Comparison of ENCODE assay signal across 1 cellular context in genomic region chr1:1306661-1307260, GRCh38.
TF ChIP-seq lines count a peak whose summit lies in the region.

No MANE protein-coding gene starts in this region.

TF ChIP-seq in HepG2, 621 proteins besides CTCF, POLR2A, EP300 and RAD21 (continued from another document and continues in another):
- TF ChIP-seq TFDP1 (CRISPR knock-in tag; IDR thresholded peaks at IDR 0.05; ENCODE audit: borderline replicate concordance) (no peak; the same call in 1 of the 2 replicates), SNRNP70 (IDR thresholded peaks at IDR 0.05; ENCODE audit: low read depth, low read length) (no peak), ATF2 (CRISPR knock-in tag; IDR thresholded peaks at IDR 0.05) (no peak; the same call in 1 of the 2 replicates), KLF6 (CRISPR knock-in tag; IDR thresholded peaks at IDR 0.05) (no peak), ZNF7 (CRISPR knock-in tag; IDR thresholded peaks at IDR 0.05) (no peak), TIGD3 (CRISPR knock-in tag; IDR thresholded peaks at IDR 0.05; ENCODE audit: borderline replicate concordance) (no peak), ZBTB7A (CRISPR knock-in tag; IDR thresholded peaks at IDR 0.05) (0 out of 2 replicates have a peak, but pooled peaks have one; percentile 50), FLYWCH1 (CRISPR knock-in tag; IDR thresholded peaks at IDR 0.05) (no peak), ZNF782 (CRISPR knock-in tag; IDR thresholded peaks at IDR 0.05; ENCODE audit: borderline replicate concordance) (no peak), FOXJ3 (CRISPR knock-in tag; IDR thresholded peaks at IDR 0.05; ENCODE audit: borderline replicate concordance) (no peak), EEA1 (CRISPR knock-in tag; IDR thresholded peaks at IDR 0.05; ENCODE audit: borderline replicate concordance) (no peak), SIN3A (IDR thresholded peaks at IDR 0.05; ENCODE audit: borderline replicate concordance, low read depth, low read length) (no peak), IRX3 (CRISPR knock-in tag; IDR thresholded peaks at IDR 0.05; ENCODE audit: borderline replicate concordance, low read depth) (peak; percentile 71; the same call in 1 of the 2 replicates), SMAD1 (CRISPR knock-in tag; IDR thresholded peaks at IDR 0.05; ENCODE audit: borderline replicate concordance, low read depth) (0 out of 2 replicates have a peak, but pooled peaks have one; percentile 65), POLR2AphosphoS5 (IDR thresholded peaks at IDR 0.05; ENCODE audit: low read depth, low read length) (peak; percentile 39; the same call in 1 of the 2 replicates), MIER2 (CRISPR knock-in tag; IDR thresholded peaks at IDR 0.05) (no peak), AKAP8 (CRISPR knock-in tag; IDR thresholded peaks at IDR 0.05) (peak; percentile 95), FOXP4 (CRISPR knock-in tag; IDR thresholded peaks at IDR 0.05) (peak; percentile 30; the same call in 1 of the 2 replicates), ZNF543 (CRISPR knock-in tag; IDR thresholded peaks at IDR 0.05) (0 out of 2 replicates have a peak, but pooled peaks have one; percentile 14), ZFX (CRISPR knock-in tag; IDR thresholded peaks at IDR 0.05; ENCODE audit: low read depth) (peak; percentile 89), E2F2 (CRISPR knock-in tag; IDR thresholded peaks at IDR 0.05; ENCODE audit: borderline replicate concordance) (no peak), ZNF354B (CRISPR knock-in tag; IDR thresholded peaks at IDR 0.05) (0 out of 2 replicates have a peak, but pooled peaks have one; percentile 86), ZBTB8A (CRISPR knock-in tag; IDR thresholded peaks at IDR 0.05; ENCODE audit: borderline replicate concordance, low read depth) (no peak), ZNF468 (CRISPR knock-in tag; IDR thresholded peaks at IDR 0.05) (0 out of 2 replicates have a peak, but pooled peaks have one; percentile 36), TEAD2 (CRISPR knock-in tag; IDR thresholded peaks at IDR 0.05) (no peak), ZSCAN20 (CRISPR knock-in tag; IDR thresholded peaks at IDR 0.05; ENCODE audit: borderline replicate concordance) (no peak), ZNF451 (CRISPR knock-in tag; IDR thresholded peaks at IDR 0.05) (no peak), RFX3 (CRISPR knock-in tag; IDR thresholded peaks at IDR 0.05) (no peak), HINFP (CRISPR knock-in tag; IDR thresholded peaks at IDR 0.05; ENCODE audit: low read depth) (0 out of 2 replicates have a peak, but pooled peaks have one; percentile 21), ZNF251 (CRISPR knock-in tag; IDR thresholded peaks at IDR 0.05) (no peak), ZSCAN25 (CRISPR knock-in tag; IDR thresholded peaks at IDR 0.05) (peak; percentile 70; the same call in 1 of the 2 replicates), ATM (IDR thresholded peaks at IDR 0.05; ENCODE audit: borderline replicate concordance) (no peak), ARID4A (CRISPR knock-in tag; IDR thresholded peaks at IDR 0.05; ENCODE audit: borderline replicate concordance) (peak; percentile 85; the same call in 1 of the 2 replicates), REL (CRISPR knock-in tag; conservative IDR thresholded peaks at IDR 0.05) (no peak), FOXM1 (CRISPR knock-in tag; IDR thresholded peaks at IDR 0.05) (no peak), AGO1 (IDR thresholded peaks at IDR 0.05; ENCODE audit: low read depth, low read length, poor library complexity, severe bottlenecking) (peak; percentile 36), SMYD3 (CRISPR knock-in tag; IDR thresholded peaks at IDR 0.05) (no peak), MAFK (conservative IDR thresholded peaks at IDR 0.05 in 1 of 2, IDR thresholded peaks at IDR 0.05 in 1 of 2; ENCODE audit: low read length in 2 of 2) (no peak), CHD4 (IDR thresholded peaks at IDR 0.05; ENCODE audit: borderline replicate concordance, low read length) (no peak), ZNF75D (CRISPR knock-in tag; IDR thresholded peaks at IDR 0.05; ENCODE audit: borderline replicate concordance) (no peak), MTF2 (CRISPR knock-in tag; IDR thresholded peaks at IDR 0.05; ENCODE audit: borderline replicate concordance) (no peak), ZFP91 (CRISPR knock-in tag; IDR thresholded peaks at IDR 0.05; ENCODE audit: borderline replicate concordance) (peak; percentile 85; the same call in 1 of the 2 replicates), ZHX1 (CRISPR knock-in tag; IDR thresholded peaks at IDR 0.05; ENCODE audit: low read depth) (peak; percentile 62; the same call in 1 of the 2 replicates)
